ENCODE assay signal across 1 cellular context in genomic region chr1:155000725-155001437, GRCh38.
TF ChIP-seq lines count a peak whose summit lies in the region.

No MANE protein-coding gene starts in this region.

TF ChIP-seq in K562, 482 proteins besides CTCF, POLR2A, EP300 and RAD21 (continued from another document and continues in another):
- peak; percentile 27; the same call in 1 of the 2 replicates for TF ChIP-seq IRF9 (tag; IDR thresholded peaks at IDR 0.05)
- no peak for TF ChIP-seq ZNF124 (CRISPR knock-in tag; IDR thresholded peaks at IDR 0.05)
- TF ChIP-seq KAT7 (CRISPR knock-in tag; IDR thresholded peaks at IDR 0.05; ENCODE audit: borderline replicate concordance), result no peak; the same call in 1 of the 2 replicates
- no peak for TF ChIP-seq ZNF408 (CRISPR knock-in tag; IDR thresholded peaks at IDR 0.05; ENCODE audit: low read depth)
- no peak for TF ChIP-seq FOS (IDR thresholded peaks at IDR 0.05; ENCODE audit: extremely low read depth, insufficient read length)
- TF ChIP-seq WHSC1 (IDR thresholded peaks at IDR 0.05; ENCODE audit: low read length), result no peak
- no peak for TF ChIP-seq MCM2 (IDR thresholded peaks at IDR 0.05; ENCODE audit: low read depth)
- TF ChIP-seq DLX4 (CRISPR knock-in tag; IDR thresholded peaks at IDR 0.05), result no peak
- no peak for TF ChIP-seq ZNF324 (CRISPR knock-in tag; IDR thresholded peaks at IDR 0.05)
- TF ChIP-seq ARID1B (IDR thresholded peaks at IDR 0.05), result peak; percentile 84
- TF ChIP-seq ATF6 (CRISPR knock-in tag; IDR thresholded peaks at IDR 0.05), result 0 out of 2 replicates have a peak, but pooled peaks have one; percentile 31
- peak; percentile 77 for TF ChIP-seq JUN (IDR thresholded peaks at IDR 0.05; ENCODE audit: borderline replicate concordance, low read depth, low read length)
- peak; percentile 70; the same call in 1 of the 2 replicates for TF ChIP-seq JUN (CRISPR knock-in tag; IDR thresholded peaks at IDR 0.05; ENCODE audit: borderline replicate concordance)
- TF ChIP-seq SIN3A (IDR thresholded peaks at IDR 0.05; ENCODE audit: borderline replicate concordance in 2 of 2, control insufficient read depth in 1 of 2, low read depth in 2 of 2, low read length in 2 of 2), result peak in 1 of 2 experiments; percentile 75; a peak in 2 of 4 replicates
- TF ChIP-seq ZFP36 (IDR thresholded peaks at IDR 0.05; ENCODE audit: low read depth, low read length, partially characterized antibody), result no peak
- TF ChIP-seq E4F1 (CRISPR knock-in tag; IDR thresholded peaks at IDR 0.05; ENCODE audit: borderline replicate concordance), result no peak; the same call in 1 of the 2 replicates
- peak; percentile 97 for TF ChIP-seq NBN (IDR thresholded peaks at IDR 0.05; ENCODE audit: low read depth)
- TF ChIP-seq MITF (IDR thresholded peaks at IDR 0.05), result no peak
- peak; percentile 66; the same call in 1 of the 2 replicates for TF ChIP-seq PML (IDR thresholded peaks at IDR 0.05; ENCODE audit: low read length)
- peak; percentile 98 for TF ChIP-seq TOE1 (IDR thresholded peaks at IDR 0.05; ENCODE audit: borderline replicate concordance)
- 0 out of 2 replicates have a peak, but pooled peaks have one; percentile 25 for TF ChIP-seq TOE1 (CRISPR knock-in tag; IDR thresholded peaks at IDR 0.05; ENCODE audit: borderline replicate concordance, low read depth)
- no peak for TF ChIP-seq ZNF184 (CRISPR knock-in tag; IDR thresholded peaks at IDR 0.05)
- no peak for TF ChIP-seq ZNF583 (CRISPR knock-in tag; IDR thresholded peaks at IDR 0.05)
- TF ChIP-seq RB1 (IDR thresholded peaks at IDR 0.05; ENCODE audit: low read depth), result peak; percentile 53
- TF ChIP-seq TCF3 (CRISPR knock-in tag; IDR thresholded peaks at IDR 0.05), result no peak
- 0 out of 2 replicates have a peak, but pooled peaks have one; percentile 16 for TF ChIP-seq BCOR (IDR thresholded peaks at IDR 0.05)
- peak; percentile 95 for TF ChIP-seq ATF3 (IDR thresholded peaks at IDR 0.05)
- peak; percentile 81; the same call in 1 of the 2 replicates for TF ChIP-seq ATF3 (CRISPR knock-in tag; conservative IDR thresholded peaks at IDR 0.05)
- 0 out of 2 replicates have a peak, but pooled peaks have one; percentile 54 for TF ChIP-seq ZNF431 (CRISPR knock-in tag; IDR thresholded peaks at IDR 0.05)
- peak; percentile 27; the same call in 1 of the 2 replicates for TF ChIP-seq NKRF (IDR thresholded peaks at IDR 0.05; ENCODE audit: borderline replicate concordance)
- TF ChIP-seq BMI1 (IDR thresholded peaks at IDR 0.05; ENCODE audit: low read length), result no peak
- TF ChIP-seq THRAP3 (IDR thresholded peaks at IDR 0.05; ENCODE audit: borderline replicate concordance), result peak; percentile 84; the same call in 1 of the 2 replicates
- no peak for TF ChIP-seq SMARCA5 (IDR thresholded peaks at IDR 0.05)
- TF ChIP-seq PYGO2 (tag; IDR thresholded peaks at IDR 0.05), result 0 out of 2 replicates have a peak, but pooled peaks have one; percentile 45
- peak; percentile 29; the same call in 1 of the 2 replicates for TF ChIP-seq CREB1 (IDR thresholded peaks at IDR 0.05)
- TF ChIP-seq CREB1 (CRISPR knock-in tag; IDR thresholded peaks at IDR 0.05), result peak; percentile 48; the same call in 1 of the 2 replicates
- no peak for TF ChIP-seq CSDE1 (IDR thresholded peaks at IDR 0.05)
- TF ChIP-seq ZBTB33 (CRISPR knock-in tag; IDR thresholded peaks at IDR 0.05), result peak; percentile 59; the same call in 1 of the 2 replicates
- TF ChIP-seq POU5F1 (IDR thresholded peaks at IDR 0.05; ENCODE audit: borderline replicate concordance, low read depth, low read length, partially characterized antibody), result no peak
- peak; percentile 50 for TF ChIP-seq MAFK (IDR thresholded peaks at IDR 0.05; ENCODE audit: low read length)
- peak; percentile 92 for TF ChIP-seq L3MBTL2 (IDR thresholded peaks at IDR 0.05)
- peak; percentile 73 for TF ChIP-seq HNRNPL (IDR thresholded peaks at IDR 0.05; ENCODE audit: low read depth, low read length)
- no peak for TF ChIP-seq ZNF507 (tag; conservative IDR thresholded peaks at IDR 0.05)
- peak; percentile 55; the same call in 1 of the 2 replicates for TF ChIP-seq MIER1 (IDR thresholded peaks at IDR 0.05; ENCODE audit: low read depth)
- no peak for TF ChIP-seq HINFP (tag; conservative IDR thresholded peaks at IDR 0.05; ENCODE audit: low read depth)
- no peak for TF ChIP-seq SMAD1 (IDR thresholded peaks at IDR 0.05; ENCODE audit: low read depth, low read length, partially characterized antibody)
- TF ChIP-seq ZNF398 (CRISPR knock-in tag; IDR thresholded peaks at IDR 0.05), result no peak
- TF ChIP-seq KAT2B (IDR thresholded peaks at IDR 0.05; ENCODE audit: low read depth, low read length), result no peak
- TF ChIP-seq SOX6 (IDR thresholded peaks at IDR 0.05), result peak; percentile 82
- TF ChIP-seq ETV5 (CRISPR knock-in tag; IDR thresholded peaks at IDR 0.05; ENCODE audit: low read depth), result peak; percentile 67; the same call in 1 of the 2 replicates
- peak; percentile 73; the same call in 1 of the 2 replicates for TF ChIP-seq HLTF (IDR thresholded peaks at IDR 0.05)
